ENCODE assay signal across 1 cellular context in the genomic region with DNA sequence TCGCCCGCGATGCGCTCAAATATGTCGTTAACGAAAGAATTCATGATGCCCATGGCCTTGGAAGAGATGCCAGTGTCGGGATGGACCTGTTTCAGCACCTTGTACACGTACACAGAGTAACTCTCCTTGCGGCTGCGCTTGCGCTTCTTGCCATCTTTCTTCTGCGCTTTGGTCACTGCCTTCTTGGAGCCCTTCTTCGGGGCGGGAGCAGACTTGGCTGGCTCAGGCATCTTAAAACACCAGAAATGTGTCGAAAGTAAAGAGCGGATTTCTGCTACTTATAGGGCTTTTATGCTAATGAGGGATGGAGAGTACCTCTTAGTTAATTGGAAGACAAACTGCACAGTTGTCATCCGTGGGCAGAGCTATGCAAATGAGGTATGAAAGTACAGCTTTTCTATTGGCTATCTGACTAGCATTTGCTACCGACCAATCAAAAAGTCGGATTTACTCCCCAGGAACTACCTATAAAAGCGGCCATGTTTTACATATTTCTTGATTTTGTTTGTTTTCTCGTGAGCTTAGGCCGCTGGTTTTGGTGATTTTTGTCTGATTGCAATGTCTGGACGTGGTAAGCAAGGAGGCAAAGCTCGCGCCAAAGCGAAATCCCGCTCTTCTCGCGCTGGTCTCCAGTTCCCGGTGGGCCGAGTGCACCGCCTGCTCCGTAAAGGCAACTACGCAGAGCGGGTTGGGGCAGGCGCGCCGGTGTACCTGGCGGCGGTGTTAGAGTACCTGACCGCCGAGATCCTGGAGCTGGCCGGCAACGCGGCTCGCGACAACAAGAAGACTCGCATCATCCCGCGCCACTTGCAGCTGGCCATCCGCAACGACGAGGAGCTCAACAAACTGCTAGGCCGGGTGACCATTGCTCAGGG.
A peak's percentile ranks its signal among the peaks of the same experiment; 100 is the strongest.
TF ChIP-seq lines count a peak whose summit lies in the region.

No MANE protein-coding gene starts in this region.

TF ChIP-seq in H1, 55 proteins besides CTCF, POLR2A, EP300 and RAD21:
- TF ChIP-seq, protein P1, sequence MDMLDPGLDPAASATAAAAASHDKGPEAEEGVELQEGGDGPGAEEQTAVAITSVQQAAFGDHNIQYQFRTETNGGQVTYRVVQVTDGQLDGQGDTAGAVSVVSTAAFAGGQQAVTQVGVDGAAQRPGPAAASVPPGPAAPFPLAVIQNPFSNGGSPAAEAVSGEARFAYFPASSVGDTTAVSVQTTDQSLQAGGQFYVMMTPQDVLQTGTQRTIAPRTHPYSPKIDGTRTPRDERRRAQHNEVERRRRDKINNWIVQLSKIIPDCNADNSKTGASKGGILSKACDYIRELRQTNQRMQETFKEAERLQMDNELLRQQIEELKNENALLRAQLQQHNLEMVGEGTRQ (IDR thresholded peaks at IDR 0.05; ENCODE audit: low read length): no peak
- TF ChIP-seq, protein P2, sequence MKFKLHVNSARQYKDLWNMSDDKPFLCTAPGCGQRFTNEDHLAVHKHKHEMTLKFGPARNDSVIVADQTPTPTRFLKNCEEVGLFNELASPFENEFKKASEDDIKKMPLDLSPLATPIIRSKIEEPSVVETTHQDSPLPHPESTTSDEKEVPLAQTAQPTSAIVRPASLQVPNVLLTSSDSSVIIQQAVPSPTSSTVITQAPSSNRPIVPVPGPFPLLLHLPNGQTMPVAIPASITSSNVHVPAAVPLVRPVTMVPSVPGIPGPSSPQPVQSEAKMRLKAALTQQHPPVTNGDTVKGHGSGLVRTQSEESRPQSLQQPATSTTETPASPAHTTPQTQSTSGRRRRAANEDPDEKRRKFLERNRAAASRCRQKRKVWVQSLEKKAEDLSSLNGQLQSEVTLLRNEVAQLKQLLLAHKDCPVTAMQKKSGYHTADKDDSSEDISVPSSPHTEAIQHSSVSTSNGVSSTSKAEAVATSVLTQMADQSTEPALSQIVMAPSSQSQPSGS (IDR thresholded peaks at IDR 0.05; ENCODE audit: low read length): no peak; the same call in 1 of the 2 replicates
- TF ChIP-seq JUND (IDR thresholded peaks at IDR 0.05; ENCODE audit: low read length): no peak
- no peak for TF ChIP-seq SUZ12 (IDR thresholded peaks at IDR 0.05; ENCODE audit: low read length)
- no peak for TF ChIP-seq BCL11A (IDR thresholded peaks at IDR 0.05; ENCODE audit: low read depth in 2 of 2, low read length in 2 of 2)
- TF ChIP-seq RFX5 (IDR thresholded peaks at IDR 0.05; ENCODE audit: borderline replicate concordance, low read depth, low read length): no peak
- TF ChIP-seq TBP (IDR thresholded peaks at IDR 0.05; ENCODE audit: low read depth, low read length): peak; percentile 98
- TF ChIP-seq RNF2 (IDR thresholded peaks at IDR 0.05; ENCODE audit: borderline replicate concordance, low read depth, low read length, missing control alignments, poor library complexity, severe bottlenecking): no peak
- 0 out of 2 replicates have a peak, but pooled peaks have one; percentile 3 for TF ChIP-seq EGR1 (IDR thresholded peaks at IDR 0.05; ENCODE audit: borderline replicate concordance, low read depth, low read length)
- TF ChIP-seq NANOG (IDR thresholded peaks at IDR 0.05; ENCODE audit: insufficient read depth, low read depth, low read length, poor library complexity, severe bottlenecking): no peak
- TF ChIP-seq CBX5 (IDR thresholded peaks at IDR 0.05; ENCODE audit: low read depth, low read length): no peak
- TF ChIP-seq CHD1 (IDR thresholded peaks at IDR 0.05; ENCODE audit: low read depth, low read length): peak; percentile 36; the same call in 1 of the 2 replicates
- no peak; the same call in 1 of the 2 replicates for TF ChIP-seq BRCA1 (IDR thresholded peaks at IDR 0.05; ENCODE audit: low read depth, low read length)
- TF ChIP-seq MAFK (IDR thresholded peaks at IDR 0.05; ENCODE audit: low read depth, low read length): no peak
- TF ChIP-seq, protein P3, sequence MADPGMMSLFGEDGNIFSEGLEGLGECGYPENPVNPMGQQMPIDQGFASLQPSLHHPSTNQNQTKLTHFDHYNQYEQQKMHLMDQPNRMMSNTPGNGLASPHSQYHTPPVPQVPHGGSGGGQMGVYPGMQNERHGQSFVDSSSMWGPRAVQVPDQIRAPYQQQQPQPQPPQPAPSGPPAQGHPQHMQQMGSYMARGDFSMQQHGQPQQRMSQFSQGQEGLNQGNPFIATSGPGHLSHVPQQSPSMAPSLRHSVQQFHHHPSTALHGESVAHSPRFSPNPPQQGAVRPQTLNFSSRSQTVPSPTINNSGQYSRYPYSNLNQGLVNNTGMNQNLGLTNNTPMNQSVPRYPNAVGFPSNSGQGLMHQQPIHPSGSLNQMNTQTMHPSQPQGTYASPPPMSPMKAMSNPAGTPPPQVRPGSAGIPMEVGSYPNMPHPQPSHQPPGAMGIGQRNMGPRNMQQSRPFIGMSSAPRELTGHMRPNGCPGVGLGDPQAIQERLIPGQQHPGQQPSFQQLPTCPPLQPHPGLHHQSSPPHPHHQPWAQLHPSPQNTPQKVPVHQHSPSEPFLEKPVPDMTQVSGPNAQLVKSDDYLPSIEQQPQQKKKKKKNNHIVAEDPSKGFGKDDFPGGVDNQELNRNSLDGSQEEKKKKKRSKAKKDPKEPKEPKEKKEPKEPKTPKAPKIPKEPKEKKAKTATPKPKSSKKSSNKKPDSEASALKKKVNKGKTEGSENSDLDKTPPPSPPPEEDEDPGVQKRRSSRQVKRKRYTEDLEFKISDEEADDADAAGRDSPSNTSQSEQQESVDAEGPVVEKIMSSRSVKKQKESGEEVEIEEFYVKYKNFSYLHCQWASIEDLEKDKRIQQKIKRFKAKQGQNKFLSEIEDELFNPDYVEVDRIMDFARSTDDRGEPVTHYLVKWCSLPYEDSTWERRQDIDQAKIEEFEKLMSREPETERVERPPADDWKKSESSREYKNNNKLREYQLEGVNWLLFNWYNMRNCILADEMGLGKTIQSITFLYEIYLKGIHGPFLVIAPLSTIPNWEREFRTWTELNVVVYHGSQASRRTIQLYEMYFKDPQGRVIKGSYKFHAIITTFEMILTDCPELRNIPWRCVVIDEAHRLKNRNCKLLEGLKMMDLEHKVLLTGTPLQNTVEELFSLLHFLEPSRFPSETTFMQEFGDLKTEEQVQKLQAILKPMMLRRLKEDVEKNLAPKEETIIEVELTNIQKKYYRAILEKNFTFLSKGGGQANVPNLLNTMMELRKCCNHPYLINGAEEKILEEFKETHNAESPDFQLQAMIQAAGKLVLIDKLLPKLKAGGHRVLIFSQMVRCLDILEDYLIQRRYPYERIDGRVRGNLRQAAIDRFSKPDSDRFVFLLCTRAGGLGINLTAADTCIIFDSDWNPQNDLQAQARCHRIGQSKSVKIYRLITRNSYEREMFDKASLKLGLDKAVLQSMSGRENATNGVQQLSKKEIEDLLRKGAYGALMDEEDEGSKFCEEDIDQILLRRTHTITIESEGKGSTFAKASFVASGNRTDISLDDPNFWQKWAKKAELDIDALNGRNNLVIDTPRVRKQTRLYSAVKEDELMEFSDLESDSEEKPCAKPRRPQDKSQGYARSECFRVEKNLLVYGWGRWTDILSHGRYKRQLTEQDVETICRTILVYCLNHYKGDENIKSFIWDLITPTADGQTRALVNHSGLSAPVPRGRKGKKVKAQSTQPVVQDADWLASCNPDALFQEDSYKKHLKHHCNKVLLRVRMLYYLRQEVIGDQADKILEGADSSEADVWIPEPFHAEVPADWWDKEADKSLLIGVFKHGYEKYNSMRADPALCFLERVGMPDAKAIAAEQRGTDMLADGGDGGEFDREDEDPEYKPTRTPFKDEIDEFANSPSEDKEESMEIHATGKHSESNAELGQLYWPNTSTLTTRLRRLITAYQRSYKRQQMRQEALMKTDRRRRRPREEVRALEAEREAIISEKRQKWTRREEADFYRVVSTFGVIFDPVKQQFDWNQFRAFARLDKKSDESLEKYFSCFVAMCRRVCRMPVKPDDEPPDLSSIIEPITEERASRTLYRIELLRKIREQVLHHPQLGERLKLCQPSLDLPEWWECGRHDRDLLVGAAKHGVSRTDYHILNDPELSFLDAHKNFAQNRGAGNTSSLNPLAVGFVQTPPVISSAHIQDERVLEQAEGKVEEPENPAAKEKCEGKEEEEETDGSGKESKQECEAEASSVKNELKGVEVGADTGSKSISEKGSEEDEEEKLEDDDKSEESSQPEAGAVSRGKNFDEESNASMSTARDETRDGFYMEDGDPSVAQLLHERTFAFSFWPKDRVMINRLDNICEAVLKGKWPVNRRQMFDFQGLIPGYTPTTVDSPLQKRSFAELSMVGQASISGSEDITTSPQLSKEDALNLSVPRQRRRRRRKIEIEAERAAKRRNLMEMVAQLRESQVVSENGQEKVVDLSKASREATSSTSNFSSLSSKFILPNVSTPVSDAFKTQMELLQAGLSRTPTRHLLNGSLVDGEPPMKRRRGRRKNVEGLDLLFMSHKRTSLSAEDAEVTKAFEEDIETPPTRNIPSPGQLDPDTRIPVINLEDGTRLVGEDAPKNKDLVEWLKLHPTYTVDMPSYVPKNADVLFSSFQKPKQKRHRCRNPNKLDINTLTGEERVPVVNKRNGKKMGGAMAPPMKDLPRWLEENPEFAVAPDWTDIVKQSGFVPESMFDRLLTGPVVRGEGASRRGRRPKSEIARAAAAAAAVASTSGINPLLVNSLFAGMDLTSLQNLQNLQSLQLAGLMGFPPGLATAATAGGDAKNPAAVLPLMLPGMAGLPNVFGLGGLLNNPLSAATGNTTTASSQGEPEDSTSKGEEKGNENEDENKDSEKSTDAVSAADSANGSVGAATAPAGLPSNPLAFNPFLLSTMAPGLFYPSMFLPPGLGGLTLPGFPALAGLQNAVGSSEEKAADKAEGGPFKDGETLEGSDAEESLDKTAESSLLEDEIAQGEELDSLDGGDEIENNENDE (IDR thresholded peaks at IDR 0.05; ENCODE audit: insufficient replicate concordance, low read length): no peak
- TF ChIP-seq SIRT6 (IDR thresholded peaks at IDR 0.05; ENCODE audit: low read length): peak; percentile 91
- TF ChIP-seq RBBP5 (IDR thresholded peaks at IDR 0.05; ENCODE audit: borderline replicate concordance, low read depth, low read length): no peak
- peak; percentile 91 for TF ChIP-seq TAF7 (optimal IDR thresholded peaks at IDR 0.05; ENCODE audit: borderline replicate concordance, low read depth, low read length)
- no peak for TF ChIP-seq BACH1 (IDR thresholded peaks at IDR 0.05; ENCODE audit: low read length)
- TF ChIP-seq SP2 (IDR thresholded peaks at IDR 0.05; ENCODE audit: low read length): no peak
- TF ChIP-seq SIN3A (conservative IDR thresholded peaks at IDR 0.05 in 1 of 2, IDR thresholded peaks at IDR 0.05 in 1 of 2; ENCODE audit: low read depth in 1 of 2, low read length in 2 of 2): no peak; a peak in 2 of 4 replicates
- TF ChIP-seq SRF (IDR thresholded peaks at IDR 0.05; ENCODE audit: low read depth, low read length): no peak
- no peak for TF ChIP-seq RXRA (IDR thresholded peaks at IDR 0.05; ENCODE audit: insufficient read depth, low read depth, low read length)
- TF ChIP-seq PHF8 (conservative IDR thresholded peaks at IDR 0.05; ENCODE audit: low read depth, low read length): no peak; the same call in 1 of the 2 replicates
- TF ChIP-seq CBX8 (IDR thresholded peaks at IDR 0.05; ENCODE audit: borderline replicate concordance, low read depth, low read length): no peak
- no peak for TF ChIP-seq CTBP2 (IDR thresholded peaks at IDR 0.05; ENCODE audit: borderline replicate concordance, insufficient read depth, insufficient read length, low read length)
- TF ChIP-seq HDAC6 (IDR thresholded peaks at IDR 0.05; ENCODE audit: low read depth, low read length): no peak
- TF ChIP-seq ASH2L (IDR thresholded peaks at IDR 0.05; ENCODE audit: low read length): no peak
- no peak for TF ChIP-seq SAP30 (IDR thresholded peaks at IDR 0.05; ENCODE audit: insufficient read depth, insufficient replicate concordance, low read length)
- TF ChIP-seq TAF1 (IDR thresholded peaks at IDR 0.05; ENCODE audit: low read depth, low read length): peak; percentile 93
- TF ChIP-seq KDM5A (IDR thresholded peaks at IDR 0.05; ENCODE audit: low read length): no peak
- no peak for TF ChIP-seq CEBPB (IDR thresholded peaks at IDR 0.05; ENCODE audit: low read depth, low read length)
- TF ChIP-seq KDM1A (IDR thresholded peaks at IDR 0.05; ENCODE audit: borderline replicate concordance, low read length): no peak
- no peak; the same call in none of the 2 replicates for TF ChIP-seq CHD2 (IDR thresholded peaks at IDR 0.05; ENCODE audit: low read length)
- no peak for TF ChIP-seq GABPA (IDR thresholded peaks at IDR 0.05; ENCODE audit: borderline replicate concordance, insufficient read depth, low read length)
- TF ChIP-seq FOSL1 (IDR thresholded peaks at IDR 0.05; ENCODE audit: insufficient read depth, low read depth, low read length): no peak
- peak; percentile 90 for TF ChIP-seq YY1 (IDR thresholded peaks at IDR 0.05; ENCODE audit: low read depth, low read length)
- no peak for TF ChIP-seq TEAD4 (IDR thresholded peaks at IDR 0.05; ENCODE audit: low read depth, low read length)
- TF ChIP-seq CREB1 (IDR thresholded peaks at IDR 0.05): peak; percentile 28; the same call in 1 of the 2 replicates
- no peak; a peak in 1 of 4 replicates for TF ChIP-seq HDAC2 (IDR thresholded peaks at IDR 0.05; ENCODE audit: borderline replicate concordance in 1 of 2, low read depth in 2 of 2, low read length in 2 of 2)
- TF ChIP-seq SP1 (IDR thresholded peaks at IDR 0.05; ENCODE audit: low read depth, low read length): peak; percentile 98
- TF ChIP-seq, protein P4, sequence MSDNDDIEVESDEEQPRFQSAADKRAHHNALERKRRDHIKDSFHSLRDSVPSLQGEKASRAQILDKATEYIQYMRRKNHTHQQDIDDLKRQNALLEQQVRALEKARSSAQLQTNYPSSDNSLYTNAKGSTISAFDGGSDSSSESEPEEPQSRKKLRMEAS (IDR thresholded peaks at IDR 0.05): no peak
- TF ChIP-seq KDM4A (IDR thresholded peaks at IDR 0.05; ENCODE audit: low read depth, low read length, severe bottlenecking): no peak
- 0 out of 2 replicates have a peak, but pooled peaks have one; percentile 28 for TF ChIP-seq SP4 (IDR thresholded peaks at IDR 0.05; ENCODE audit: low read length)
- TF ChIP-seq POLR2AphosphoS5 (IDR thresholded peaks at IDR 0.05; ENCODE audit: low read depth, low read length): peak; percentile 98
- no peak for TF ChIP-seq SIX5 (IDR thresholded peaks at IDR 0.05; ENCODE audit: low read depth, low read length)
- peak; percentile 97 for TF ChIP-seq GTF2F1 (IDR thresholded peaks at IDR 0.05; ENCODE audit: borderline replicate concordance, low read depth, low read length)
- TF ChIP-seq, protein P5, sequence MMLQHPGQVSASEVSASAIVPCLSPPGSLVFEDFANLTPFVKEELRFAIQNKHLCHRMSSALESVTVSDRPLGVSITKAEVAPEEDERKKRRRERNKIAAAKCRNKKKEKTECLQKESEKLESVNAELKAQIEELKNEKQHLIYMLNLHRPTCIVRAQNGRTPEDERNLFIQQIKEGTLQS (IDR thresholded peaks at IDR 0.05; ENCODE audit: insufficient read depth, low read depth, low read length): no peak
- no peak for TF ChIP-seq ZNF274 (IDR thresholded peaks at IDR 0.05; ENCODE audit: borderline replicate concordance, extremely low read depth, low read length)
- no peak for TF ChIP-seq JUN (IDR thresholded peaks at IDR 0.05; ENCODE audit: low read depth, low read length)
- TF ChIP-seq POU5F1 (IDR thresholded peaks at IDR 0.05; ENCODE audit: low read depth, low read length): no peak
- no peak for TF ChIP-seq NRF1 (IDR thresholded peaks at IDR 0.05; ENCODE audit: low read depth, low read length)
- no peak for TF ChIP-seq TCF12 (IDR thresholded peaks at IDR 0.05; ENCODE audit: low read depth, low read length)
- TF ChIP-seq, protein P6, sequence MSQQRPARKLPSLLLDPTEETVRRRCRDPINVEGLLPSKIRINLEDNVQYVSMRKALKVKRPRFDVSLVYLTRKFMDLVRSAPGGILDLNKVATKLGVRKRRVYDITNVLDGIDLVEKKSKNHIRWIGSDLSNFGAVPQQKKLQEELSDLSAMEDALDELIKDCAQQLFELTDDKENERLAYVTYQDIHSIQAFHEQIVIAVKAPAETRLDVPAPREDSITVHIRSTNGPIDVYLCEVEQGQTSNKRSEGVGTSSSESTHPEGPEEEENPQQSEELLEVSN (IDR thresholded peaks at IDR 0.05): no peak
- no peak for TF ChIP-seq EZH2 (IDR thresholded peaks at IDR 0.05; ENCODE audit: low read depth, low read length, severe bottlenecking)
